8 cellular contexts compared by ENCODE assay signal in the genomic region with DNA sequence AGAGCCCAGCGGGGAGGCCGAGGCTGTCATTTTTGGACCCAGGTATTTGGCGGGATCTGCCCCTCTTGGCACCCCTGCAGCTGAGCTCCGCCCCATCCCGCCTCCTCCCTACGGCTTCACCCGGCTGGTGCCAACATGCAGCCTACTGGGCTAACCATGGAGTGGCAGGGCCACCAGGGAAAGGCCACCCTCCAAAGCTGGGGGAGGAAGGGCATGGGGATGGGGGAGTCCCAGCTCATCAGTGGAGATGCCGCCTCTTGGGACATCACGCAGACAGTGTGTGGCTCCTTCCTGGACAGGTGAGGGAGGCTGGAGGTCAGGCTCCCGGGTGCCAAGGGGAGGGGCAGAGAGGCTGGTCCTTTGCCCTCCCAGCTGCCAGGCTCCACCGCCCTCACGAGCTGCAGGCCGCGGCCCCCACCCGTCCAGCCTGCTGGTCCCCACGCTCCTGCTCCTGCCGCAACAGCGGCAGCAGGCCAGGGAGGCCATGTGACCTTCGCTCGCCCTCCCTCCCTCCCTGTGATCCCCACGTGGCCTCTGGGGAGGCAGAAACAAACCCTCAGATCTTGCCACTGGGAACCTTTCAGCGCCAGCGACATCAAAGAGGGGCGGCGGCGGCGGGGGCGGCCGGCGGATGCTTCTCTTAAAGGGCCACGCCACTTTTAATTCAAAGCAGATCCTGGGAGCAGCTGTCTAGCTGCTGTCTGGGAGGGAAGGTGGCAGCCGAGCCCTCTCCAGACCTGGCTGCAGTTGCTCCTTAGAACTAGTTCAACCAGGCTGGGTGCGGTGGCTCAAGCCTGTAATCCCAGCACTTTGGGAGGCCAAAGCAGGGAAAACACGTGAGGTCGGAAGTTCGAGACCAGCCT. TPM values are rescaled to one million over a fixed set of nuclear protein-coding genes. Genes with fewer than 3 reads are reported as not detected.
DNase-seq lines count a peak whose midpoint lies in the region; ATAC-seq and TF ChIP-seq lines count a peak whose summit lies in the region.

No MANE protein-coding gene starts in this region.

- TF ChIP-seq RAD21 in Ishikawa (IDR thresholded peaks at IDR 0.05; ENCODE audit: low read depth), result no peak

- peaks cover 0 to 19% of the 10 kb centered on the region in 2 donors for H3K4me1 ChIP-seq in right atrium auricular region

- H3K4me3 ChIP-seq in right atrium auricular region, result peak overlapping the region in 1 of 2 donors; percentile 28
- no peak overlapping the region for H3K4me3 ChIP-seq in brain microvascular endothelial cell (ENCODE audit: low read depth, low read length)

- H3K27ac ChIP-seq in right atrium auricular region (no peak overlapping the region), brain microvascular endothelial cell (no peak overlapping the region)

- DNase-seq in ELR (ENCODE audit: low read depth) (peak; percentile 59), right atrium auricular region (ENCODE audit: low spot score) (peak; percentile 76), sciatic nerve (ENCODE audit: low spot score) (peak; percentile 84), brain microvascular endothelial cell (no peak)
- peak; percentile 84 for DNase-seq in activated naive CD8-positive, alpha-beta T cell treated with anti-CD3 and anti-CD28 coated beads, Interleukin-2, amount 50 U/mL, for 16 hours (ENCODE audit: low read depth, low spot score)

- no peaks in the 10 kb centered on the region for H3K27me3 ChIP-seq in right atrium auricular region
- peaks cover 30% of the 10 kb centered on the region for H3K27me3 ChIP-seq in brain microvascular endothelial cell (replicated peaks)

- no peaks in the 10 kb centered on the region for H3K36me3 ChIP-seq in right atrium auricular region
- H3K36me3 ChIP-seq in brain microvascular endothelial cell (replicated peaks), result no peaks in the 10 kb centered on the region

- in situ Hi-C loops in brain microvascular endothelial cell (cut with HindIII; ENCODE audit: low pct_ligation_motif_present, low sequenced_read_pairs), result no loop called here

- 0 out of 2 replicates have a peak, but pooled peaks have one; percentile 38 for TF ChIP-seq EP300 in Ishikawa (IDR thresholded peaks at IDR 0.05; ENCODE audit: borderline replicate concordance)

- ATAC-seq in SK-N-SH treated with all-trans-retinoic acid at 6 μM for 48 hours (peak; percentile 79), sciatic nerve (peak; percentile 90), HG03097 (IDR thresholded peaks at IDR 0.05; ENCODE audit: low FRiP score, unreplicated experiment) (no peak)

- TF ChIP-seq CTCF in right atrium auricular region (IDR thresholded peaks at IDR 0.05) (no peak), brain microvascular endothelial cell (IDR thresholded peaks at IDR 0.05; ENCODE audit: low read depth, low read length, missing control alignments) (no peak)

- intact Hi-C loops in sciatic nerve (cut with DNase I), result no loop called here

- H3K9me3 ChIP-seq in right atrium auricular region, result no peaks in the 10 kb centered on the region

TF ChIP-seq in Ishikawa, 13 proteins besides CTCF, POLR2A, EP300 and RAD21 (continues in another document):
- TF ChIP-seq, protein P1, sequence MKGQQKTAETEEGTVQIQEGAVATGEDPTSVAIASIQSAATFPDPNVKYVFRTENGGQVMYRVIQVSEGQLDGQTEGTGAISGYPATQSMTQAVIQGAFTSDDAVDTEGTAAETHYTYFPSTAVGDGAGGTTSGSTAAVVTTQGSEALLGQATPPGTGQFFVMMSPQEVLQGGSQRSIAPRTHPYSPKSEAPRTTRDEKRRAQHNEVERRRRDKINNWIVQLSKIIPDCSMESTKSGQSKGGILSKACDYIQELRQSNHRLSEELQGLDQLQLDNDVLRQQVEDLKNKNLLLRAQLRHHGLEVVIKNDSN (IDR thresholded peaks at IDR 0.05), result peak; percentile 96
- no peak for TF ChIP-seq TEAD4 (IDR thresholded peaks at IDR 0.05)
- TF ChIP-seq FOXM1 (IDR thresholded peaks at IDR 0.05; ENCODE audit: borderline replicate concordance, low read depth), result no peak
- TF ChIP-seq ZBTB7A (IDR thresholded peaks at IDR 0.05; ENCODE audit: low read depth), result no peak
- TF ChIP-seq CREB1 (IDR thresholded peaks at IDR 0.05; ENCODE audit: low read depth), result no peak
- TF ChIP-seq, protein P2, sequence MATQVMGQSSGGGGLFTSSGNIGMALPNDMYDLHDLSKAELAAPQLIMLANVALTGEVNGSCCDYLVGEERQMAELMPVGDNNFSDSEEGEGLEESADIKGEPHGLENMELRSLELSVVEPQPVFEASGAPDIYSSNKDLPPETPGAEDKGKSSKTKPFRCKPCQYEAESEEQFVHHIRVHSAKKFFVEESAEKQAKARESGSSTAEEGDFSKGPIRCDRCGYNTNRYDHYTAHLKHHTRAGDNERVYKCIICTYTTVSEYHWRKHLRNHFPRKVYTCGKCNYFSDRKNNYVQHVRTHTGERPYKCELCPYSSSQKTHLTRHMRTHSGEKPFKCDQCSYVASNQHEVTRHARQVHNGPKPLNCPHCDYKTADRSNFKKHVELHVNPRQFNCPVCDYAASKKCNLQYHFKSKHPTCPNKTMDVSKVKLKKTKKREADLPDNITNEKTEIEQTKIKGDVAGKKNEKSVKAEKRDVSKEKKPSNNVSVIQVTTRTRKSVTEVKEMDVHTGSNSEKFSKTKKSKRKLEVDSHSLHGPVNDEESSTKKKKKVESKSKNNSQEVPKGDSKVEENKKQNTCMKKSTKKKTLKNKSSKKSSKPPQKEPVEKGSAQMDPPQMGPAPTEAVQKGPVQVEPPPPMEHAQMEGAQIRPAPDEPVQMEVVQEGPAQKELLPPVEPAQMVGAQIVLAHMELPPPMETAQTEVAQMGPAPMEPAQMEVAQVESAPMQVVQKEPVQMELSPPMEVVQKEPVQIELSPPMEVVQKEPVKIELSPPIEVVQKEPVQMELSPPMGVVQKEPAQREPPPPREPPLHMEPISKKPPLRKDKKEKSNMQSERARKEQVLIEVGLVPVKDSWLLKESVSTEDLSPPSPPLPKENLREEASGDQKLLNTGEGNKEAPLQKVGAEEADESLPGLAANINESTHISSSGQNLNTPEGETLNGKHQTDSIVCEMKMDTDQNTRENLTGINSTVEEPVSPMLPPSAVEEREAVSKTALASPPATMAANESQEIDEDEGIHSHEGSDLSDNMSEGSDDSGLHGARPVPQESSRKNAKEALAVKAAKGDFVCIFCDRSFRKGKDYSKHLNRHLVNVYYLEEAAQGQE (IDR thresholded peaks at IDR 0.05; ENCODE audit: low read depth), result no peak
- TF ChIP-seq EGR1 (IDR thresholded peaks at IDR 0.05), result peak; percentile 96
- no peak for TF ChIP-seq YY1 (IDR thresholded peaks at IDR 0.05; ENCODE audit: low read depth)
- TF ChIP-seq NFIC (IDR thresholded peaks at IDR 0.05), result peak; percentile 43; the same call in 1 of the 2 replicates

TF ChIP-seq in SK-N-SH treated with all-trans-retinoic acid at 6 μM for 48 hours, 23 proteins besides CTCF, POLR2A, EP300 and RAD21:
- TF ChIP-seq, protein P3, sequence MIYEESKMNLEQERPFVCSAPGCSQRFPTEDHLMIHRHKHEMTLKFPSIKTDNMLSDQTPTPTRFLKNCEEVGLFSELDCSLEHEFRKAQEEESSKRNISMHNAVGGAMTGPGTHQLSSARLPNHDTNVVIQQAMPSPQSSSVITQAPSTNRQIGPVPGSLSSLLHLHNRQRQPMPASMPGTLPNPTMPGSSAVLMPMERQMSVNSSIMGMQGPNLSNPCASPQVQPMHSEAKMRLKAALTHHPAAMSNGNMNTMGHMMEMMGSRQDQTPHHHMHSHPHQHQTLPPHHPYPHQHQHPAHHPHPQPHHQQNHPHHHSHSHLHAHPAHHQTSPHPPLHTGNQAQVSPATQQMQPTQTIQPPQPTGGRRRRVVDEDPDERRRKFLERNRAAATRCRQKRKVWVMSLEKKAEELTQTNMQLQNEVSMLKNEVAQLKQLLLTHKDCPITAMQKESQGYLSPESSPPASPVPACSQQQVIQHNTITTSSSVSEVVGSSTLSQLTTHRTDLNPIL (CRISPR knock-in tag; IDR thresholded peaks at IDR 0.05; ENCODE audit: low read depth), result no peak
- TF ChIP-seq ZNF70 (CRISPR knock-in tag; IDR thresholded peaks at IDR 0.05) (0 out of 2 replicates have a peak, but pooled peaks have one; percentile 28), TCF4 (CRISPR knock-in tag; IDR thresholded peaks at IDR 0.05; ENCODE audit: borderline replicate concordance) (peak; percentile 45; the same call in 1 of the 2 replicates)

RNA-seq across cellular contexts. Expression of a gene that starts 6.8 kb away (rescaled TPM):
- under 1 TPM in 1 of 2 donors, not detected in 1; 0.35 TPM for total RNA-seq in right atrium auricular region
- not detected for total RNA-seq in sciatic nerve

RNA-seq across cellular contexts. Expression of a gene that starts 9.7 kb away (rescaled TPM):
- total RNA-seq in right atrium auricular region, result 10 to 100 TPM; 14.1 to 18.8 TPM
- total RNA-seq in sciatic nerve, result 32.5 TPM

RNA-seq across cellular contexts. Expression of a gene that starts 20.7 kb away (rescaled TPM):
- total RNA-seq in right atrium auricular region, result 1 to 10 TPM in 1 of 2 donors, under 1 TPM in 1; 0.55 to 1.4 TPM
- not detected for total RNA-seq in sciatic nerve

RNA-seq across cellular contexts. Expression of a gene that starts 30.7 kb away (rescaled TPM):
- total RNA-seq in right atrium auricular region (10 to 100 TPM in 1 of 2 donors, 1 to 10 TPM in 1; 8.3 to 10.2 TPM), sciatic nerve (8.0 TPM)

RNA-seq across cellular contexts. Expression of a gene that starts 40.2 kb away (rescaled TPM):
- total RNA-seq in right atrium auricular region (10 to 100 TPM; 21.8 to 26.5 TPM), sciatic nerve (27.8 TPM)
